19 cellular contexts compared by ENCODE assay signal in genomic region chr3:26799679-26800317, GRCh38.
DNase-seq lines count a peak whose midpoint lies in the region; ATAC-seq and TF ChIP-seq lines count a peak whose summit lies in the region.
"Had no signal": no experiment of that assay in that cellular context is flagged by ENCODE, and none has a peak within 500 bp of the region (broad histone marks: within the 10 kb centered on the region; RNA-seq: fewer than 3 reads in every experiment).

No MANE protein-coding gene starts in this region.

- no peaks in the 10 kb centered on the region for H3K79me1 ChIP-seq in IMR-90 (ENCODE audit: low read depth in 1 of 2, low read length in 2 of 2)

- H3K9me3 Mint-ChIP-seq in neural progenitor cell = no peaks in the 10 kb centered on the region

- H3K36me3 ChIP-seq in IMR-90 (ENCODE audit: control insufficient read depth, insufficient read depth, low read length) = no peaks in the 10 kb centered on the region
- no peaks in the 10 kb centered on the region for H3K36me3 ChIP-seq in neural progenitor cell

- H3K27me3 ChIP-seq in IMR-90 (ENCODE audit: control insufficient read depth, insufficient read depth, low read length) = no peaks in the 10 kb centered on the region
- no peaks in the 10 kb centered on the region for H3K27me3 ChIP-seq in neural progenitor cell

- no peak overlapping the region for H3K27ac ChIP-seq in IMR-90 (ENCODE audit: insufficient read depth, low read length)
- H3K27ac ChIP-seq in neural progenitor cell = no peak overlapping the region
- H3K27ac ChIP-seq: GM23248 had no signal

- H3K9me3 ChIP-seq in IMR-90 (ENCODE audit: control insufficient read depth, insufficient read depth, low read length) (peaks cover 4% of the 10 kb centered on the region; the same call in 1 of the 2 replicates), neural progenitor cell (ENCODE audit: low read depth) (no peaks in the 10 kb centered on the region)
- H3K9me3 ChIP-seq: SK-N-SH had no signal

- POLR2A ChIA-PET in IMR-90 (lab: Charles Lee; ENCODE audit: unreplicated experiment) = no interaction called here

- no peak overlapping the region for H2BK20ac ChIP-seq in IMR-90 (ENCODE audit: low read depth, low read length)

- H2BK120ac ChIP-seq in IMR-90 (ENCODE audit: low read depth, low read length) = no peak overlapping the region

- H3K27me3 Mint-ChIP-seq in neural progenitor cell (ENCODE audit: insufficient read depth, low read depth) = no peaks in the 10 kb centered on the region

- H3K4me1 ChIP-seq in IMR-90 (ENCODE audit: control insufficient read depth, insufficient read depth, low read length) = no peaks in the 10 kb centered on the region
- H3K4me1 ChIP-seq in neural progenitor cell = peaks cover 7% of the 10 kb centered on the region

- H3K9ac ChIP-seq in IMR-90 (ENCODE audit: low read depth, low read length) = no peak overlapping the region
- no peak overlapping the region for H3K9ac ChIP-seq in neural progenitor cell
- H3K9ac ChIP-seq: GM23248, SK-N-SH had no signal

- in situ Hi-C loops in IMR-90 (cut with MboI; ENCODE audit: low sequenced_read_pairs) = no loop called here

- no peak overlapping the region for H4K91ac ChIP-seq in IMR-90 (ENCODE audit: insufficient read depth, low read depth, low read length)

- H4K20me1 ChIP-seq in IMR-90 (ENCODE audit: insufficient read depth, low read length) = no peaks in the 10 kb centered on the region
- H4K20me1 ChIP-seq in neural progenitor cell (ENCODE audit: low read depth) = no peaks in the 10 kb centered on the region

- no TSS peak for BruUV-seq in IMR-90 (replicated peaks; lab: Mats Ljungman, UMichigan)

- H3K18ac ChIP-seq in IMR-90 (ENCODE audit: low read depth, low read length) = no peak overlapping the region

- no peak for TF ChIP-seq POLR2A in IMR-90 (IDR thresholded peaks at IDR 0.05; ENCODE audit: low read depth, low read length)

- no peak overlapping the region for H2AK9ac ChIP-seq in IMR-90 (replicated peaks; ENCODE audit: low read depth, low read length, poor library complexity)

- H2BK5ac ChIP-seq in IMR-90 (ENCODE audit: low read depth, low read length, poor library complexity, severe bottlenecking) = no peak overlapping the region

- H3F3A ChIP-seq in neural progenitor cell (ENCODE audit: low read depth) = no peaks in the 10 kb centered on the region

- no peaks in the 10 kb centered on the region for H3K36me3 Mint-ChIP-seq in neural progenitor cell
- H3K36me3 Mint-ChIP-seq: CD4-positive, alpha-beta memory T cell had no signal

- H2AK5ac ChIP-seq in IMR-90 (ENCODE audit: low read depth, low read length) = no peak overlapping the region

- no peak for ATAC-seq in IMR-90 (ENCODE audit: low read depth)
- no peak for ATAC-seq in GM18519 (IDR thresholded peaks at IDR 0.05; ENCODE audit: low FRiP score, unreplicated experiment)
- ATAC-seq: Right ventricle myocardium inferior had no signal

- 37% methylated on average over 2 of the region's 5 CpGs; no CpG with 5 or more reads in 1 of the 2 experiments for WGBS in IMR-90 (ENCODE audit: extremely low coverage in 2 of 2, insufficient read length in 1 of 2), 2 experiments

- no peak overlapping the region for H3K56ac ChIP-seq in IMR-90 (ENCODE audit: extremely low read depth, insufficient read depth, low read length)

- DNase-seq in IMR-90 (no peak), MV-4-11 (lab: John Stamatoyannopoulos, UW) (peak; percentile 89), RPMI8226 (peak; percentile 59), neural progenitor cell (ENCODE audit: low spot score) (peak; percentile 46), middle frontal gyrus (ENCODE audit: extremely low spot score, low spot score) (no peak)
- no peak for DNase-seq in activated CD4-positive, alpha-beta T cell treated with anti-CD3 and anti-CD28 coated beads, Interleukin-2, amount 50 U/mL, for 48 hours
- DNase-seq: ACHN; AML-193; CD4-positive, alpha-beta memory T cell; GM23248; HCEC 1CT; KBM-7; NCI-H187; NCI-H345; NCI-H526; SK-N-SH; T-helper 2 cell had no signal

- CTCF ChIA-PET in IMR-90 (lab: Yijun Ruan, JAX) = no interaction called here

- no peak overlapping the region for H3K4me3 ChIP-seq in IMR-90 (ENCODE audit: insufficient read depth, low read depth, low read length)
- no peak overlapping the region for H3K4me3 ChIP-seq in neural progenitor cell
- H3K4me3 ChIP-seq: GM23248 had no signal

- H3K4me1 Mint-ChIP-seq in neural progenitor cell = no peaks in the 10 kb centered on the region
- H3K4me1 Mint-ChIP-seq: CD4-positive, alpha-beta memory T cell had no signal

- H3K4me3 Mint-ChIP-seq in neural progenitor cell = no peak overlapping the region

- TF ChIP-seq CTCF in IMR-90 (conservative IDR thresholded peaks at IDR 0.05; ENCODE audit: low read depth, low read length) = no peak
- TF ChIP-seq CTCF in neural progenitor cell (IDR thresholded peaks at IDR 0.05) = no peak

- H4K5ac ChIP-seq in IMR-90 (ENCODE audit: low read depth, low read length) = no peak overlapping the region

- H3K14ac ChIP-seq in IMR-90 (replicated peaks; ENCODE audit: low read depth, low read length) = no peak overlapping the region

- dilution Hi-C loops in IMR-90 (cut with HindIII; ENCODE audit: low sequenced_read_pairs, unreplicated experiment) = no loop called here

- H3K27ac Mint-ChIP-seq in neural progenitor cell = no peak overlapping the region
- H3K27ac Mint-ChIP-seq: CD4-positive, alpha-beta memory T cell had no signal

- H3K9me1 ChIP-seq in IMR-90 (ENCODE audit: insufficient read depth, low read length) = no peaks in the 10 kb centered on the region

- H2AFZ ChIP-seq in IMR-90 (replicated peaks; ENCODE audit: low read length, poor library complexity) (no peak overlapping the region), neural progenitor cell (replicated peaks) (peak overlapping the region; percentile 40)
- H2AFZ ChIP-seq: GM23248 had no signal

- H3K79me2 ChIP-seq in neural progenitor cell (ENCODE audit: low read depth) = no peaks in the 10 kb centered on the region

- no peak overlapping the region for H2BK15ac ChIP-seq in IMR-90 (ENCODE audit: low read depth, low read length)

- no peak overlapping the region for H3K23ac ChIP-seq in IMR-90 (ENCODE audit: low read depth, low read length)

- no peak overlapping the region for H4K8ac ChIP-seq in IMR-90 (ENCODE audit: low read depth in 2 of 2, low read length in 2 of 2)

- no peak for TF ChIP-seq RAD21 in IMR-90 (IDR thresholded peaks at IDR 0.05; ENCODE audit: low read length)

- intact Hi-C loops in IMR-90 (cut with micrococcal nuclease) = no loop called here

- H3K4me2 ChIP-seq in IMR-90 (ENCODE audit: low read depth, low read length) (no peak overlapping the region), neural progenitor cell (no peak overlapping the region)
- H3K4me2 ChIP-seq: SK-N-SH had no signal

- no peak overlapping the region for H3K4ac ChIP-seq in IMR-90 (ENCODE audit: low read depth, low read length)

TF ChIP-seq in IMR-90, 13 proteins besides CTCF, POLR2A, EP300 and RAD21:
- TF ChIP-seq MAFK (IDR thresholded peaks at IDR 0.05; ENCODE audit: low read depth, low read length) (peak; percentile 32; the same call in 1 of the 2 replicates), SMC3 (IDR thresholded peaks at IDR 0.05; ENCODE audit: low read depth, low read length) (no peak), NFE2L2 (IDR thresholded peaks at IDR 0.05; ENCODE audit: low read depth, low read length) (no peak), MXI1 (IDR thresholded peaks at IDR 0.05; ENCODE audit: borderline replicate concordance, low read depth, low read length) (no peak), BHLHE40 (IDR thresholded peaks at IDR 0.05; ENCODE audit: low read depth, low read length) (no peak)

Comparison
In these comparisons a context has a peak if more than half of its experiments do, and no peak if none do; other contexts are left out.
1. DNase-seq: peak in MV-4-11 (single experiment), RPMI8226 (single experiment) and neural progenitor cell (single experiment); none in IMR-90 (single experiment), activated CD4-positive, alpha-beta T cell treated with anti-CD3 and anti-CD28 coated beads, Interleukin-2, amount 50 U/mL, for 48 hours (0 of 2) and middle frontal gyrus (single experiment).